In genomic region chr14:96091941-96092411, GRCh38 we compare ENCODE assay signal across 19 cellular contexts. TPM values are rescaled to one million over a fixed set of nuclear protein-coding genes. Genes with fewer than 3 reads are reported as not detected.
DNase-seq lines count a peak whose midpoint lies in the region; TF ChIP-seq lines count a peak whose summit lies in the region.
"Had no signal": no experiment of that assay in that cellular context is flagged by ENCODE, and none has a peak within 500 bp of the region (broad histone marks: within the 10 kb centered on the region; RNA-seq: fewer than 3 reads in every experiment).

No MANE protein-coding gene starts in this region.

- no peak for TF ChIP-seq CTCF in fibroblast of mammary gland (conservative IDR thresholded peaks at IDR 0.05; ENCODE audit: control insufficient read depth, insufficient read depth, low read depth, low read length)
- TF ChIP-seq CTCF in testis (IDR thresholded peaks at IDR 0.05), result no peak

- H3K9me2 ChIP-seq in Karpas-422 (replicated peaks; ENCODE audit: insufficient read depth, low read length), result no peaks in the 10 kb centered on the region

- peak; percentile 42 for DNase-seq in EH (ENCODE audit: low read depth)
- peak; percentile 81 for DNase-seq in Karpas-422
- DNase-seq in fibroblast of mammary gland (ENCODE audit: low read depth), result peak; percentile 75
- DNase-seq in NCI-H69 (lab: John Stamatoyannopoulos, UW), result no peak
- DNase-seq in testis, result no peak
- no peak for DNase-seq in NCI-H2107 treated with DMSO at 0.1 percent for 48 hours (lab: John Stamatoyannopoulos, UW; ENCODE audit: unreplicated experiment)
- DNase-seq: activated CD4-positive, alpha-beta T cell treated with anti-CD3 and anti-CD28 coated beads for 48 hours; IMR-90; mammary epithelial cell; MG63; NCI-H146; NCI-H748 treated with DMSO at 0.1 percent for 48 hours; sigmoid colon; stimulated activated CD4-positive, alpha-beta T cell treated with anti-CD3 and anti-CD28 coated beads, Interleukin-2, amount 100 ng/mL, for 24 hours; stimulated activated naive CD4-positive, alpha-beta T cell; T-helper 1 cell had no signal

- H3K4me3 ChIP-seq in Karpas-422 (ENCODE audit: low read length) (peak overlapping the region; percentile 80; the same call in 1 of the 2 replicates), fibroblast of mammary gland (ENCODE audit: control insufficient read depth, low read depth, low read length) (no peak overlapping the region), rectal smooth muscle tissue (ENCODE audit: low read length) (no peak overlapping the region), testis (no peak overlapping the region)
- H3K4me3 ChIP-seq: MG63, sigmoid colon, thyroid gland had no signal

- H3K79me2 ChIP-seq in Karpas-422 (ENCODE audit: low read length), result peaks cover 30% of the 10 kb centered on the region

- H3K9me3 ChIP-seq in Karpas-422 (ENCODE audit: low read length) (no peaks in the 10 kb centered on the region), testis (no peaks in the 10 kb centered on the region)
- H3K9me3 ChIP-seq: MG63, sigmoid colon, thyroid gland had no signal

- H3K27me3 ChIP-seq in Karpas-422 (ENCODE audit: low read length) (no peaks in the 10 kb centered on the region), rectal smooth muscle tissue (ENCODE audit: control insufficient read depth, insufficient read depth, low read length) (peaks cover 2% of the 10 kb centered on the region), testis (no peaks in the 10 kb centered on the region)
- H3K27me3 ChIP-seq: MG63, sigmoid colon, thyroid gland had no signal

- intact Hi-C loops in testis (cut with DNase I; ENCODE audit: low total_unique reads), result no loop called here

- peak overlapping the region; percentile 93 for H3K27ac ChIP-seq in Karpas-422 (ENCODE audit: low read length)
- peak overlapping the region; percentile 4 for H3K27ac ChIP-seq in rectal smooth muscle tissue (ENCODE audit: low read depth, low read length)
- no peak overlapping the region for H3K27ac ChIP-seq in testis
- H3K27ac ChIP-seq: HL-60, thyroid gland had no signal

- no peak for TF ChIP-seq POLR2A in testis (IDR thresholded peaks at IDR 0.05)

- H3K9ac ChIP-seq in Karpas-422 (ENCODE audit: low read length) (peak overlapping the region; percentile 85), rectal smooth muscle tissue (ENCODE audit: low read length) (no peak overlapping the region)

- H3K36me3 ChIP-seq in Karpas-422 (ENCODE audit: insufficient read depth, low read length) (peaks cover 15% of the 10 kb centered on the region; the same call in 1 of the 2 replicates), rectal smooth muscle tissue (ENCODE audit: control insufficient read depth, insufficient read depth, low read length) (no peaks in the 10 kb centered on the region), testis (ENCODE audit: low read depth, missing control alignments) (no peaks in the 10 kb centered on the region)
- H3K36me3 ChIP-seq: MG63, thyroid gland had no signal

- peak overlapping the region; percentile 84 for H3K4me2 ChIP-seq in Karpas-422 (ENCODE audit: low read depth, low read length, poor library complexity, severe bottlenecking)

- H3K4me1 ChIP-seq in Karpas-422 (ENCODE audit: low read length) (peaks cover 98% of the 10 kb centered on the region), rectal smooth muscle tissue (ENCODE audit: control insufficient read depth, insufficient read depth, low read length) (peaks cover 22% of the 10 kb centered on the region), testis (no peaks in the 10 kb centered on the region)

- WGBS in testis, 2 donors, result 84 to 88% methylated on average over 13 of the region's 13 CpGs

- peak overlapping the region; percentile 38 for H2AFZ ChIP-seq in Karpas-422 (ENCODE audit: low read length)

- H4K20me1 ChIP-seq in Karpas-422 (ENCODE audit: insufficient read depth, low read depth, low read length), result no peaks in the 10 kb centered on the region

RNA-seq across cellular contexts. Expression of gene C14orf132, which starts 52.8 kb away (rescaled TPM):
- total RNA-seq in Karpas-422 (2014; rRNA removed; shearing (Covaris generic); ENCODE audit: low replicate concordance), result 0.07 and 0.11 TPM in 2 replicates
- total RNA-seq in testis, result 1 to 10 TPM; 1.4 to 2.5 TPM
- polyA plus RNA-seq in testis (ENCODE audit: insufficient read depth, low read depth, low replicate concordance), result 8.4 TPM

Comparison
In these comparisons a context has a peak if more than half of its experiments do, and no peak if none do; other contexts are left out.
1. DNase-seq: peak in EH (single experiment), Karpas-422 (single experiment) and fibroblast of mammary gland (single experiment); none in NCI-H69 (single experiment), testis (single experiment) and NCI-H2107 treated with DMSO at 0.1 percent for 48 hours (single experiment).
2. H3K27ac ChIP-seq: peak in Karpas-422 (single experiment) and rectal smooth muscle tissue (single experiment); none in testis (0 of 2).